Comparison of ENCODE assay signal across 10 cellular contexts in the genomic region with DNA sequence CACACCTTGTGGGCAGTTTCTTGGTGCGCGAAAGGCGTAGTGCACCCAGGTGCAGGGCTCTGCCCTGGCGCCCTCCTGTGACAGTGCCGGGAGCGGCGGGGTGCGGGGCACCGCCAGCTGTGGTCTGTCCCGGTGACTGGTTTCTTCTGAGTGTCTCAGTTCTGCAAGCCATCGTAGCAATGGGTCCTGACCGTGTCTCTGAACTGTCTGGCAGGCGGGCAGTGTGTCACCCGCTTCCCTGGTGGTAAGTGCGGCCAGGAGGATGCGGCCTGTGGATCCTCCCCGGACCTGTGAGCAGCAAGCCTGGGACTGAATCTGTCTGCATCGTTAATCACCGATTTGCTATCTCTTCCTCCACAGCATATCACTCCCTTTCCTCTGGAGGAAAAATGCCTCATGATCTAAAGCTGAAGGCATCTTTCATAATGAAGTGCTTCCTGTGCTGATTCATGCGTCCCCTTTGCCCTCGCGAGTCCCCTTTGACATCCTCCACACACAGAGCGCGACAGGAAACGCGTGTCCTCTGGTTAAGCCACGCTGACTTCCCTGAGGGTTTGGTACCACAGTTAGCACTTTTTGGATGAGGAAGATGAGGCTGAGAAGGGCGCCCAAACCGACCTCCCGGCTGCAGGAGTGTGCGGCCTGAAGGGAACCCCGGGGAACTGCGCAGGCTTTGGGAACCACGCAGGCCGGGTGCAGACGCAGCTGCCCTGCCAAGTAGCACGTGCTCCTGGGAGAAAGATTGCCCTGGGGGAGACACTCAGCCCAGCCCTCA.
DNase-seq lines count a peak whose midpoint lies in the region; ATAC-seq, FAIRE-seq and TF ChIP-seq lines count a peak whose summit lies in the region.
"Had no signal": no experiment of that assay in that cellular context is flagged by ENCODE, and none has a peak within 500 bp of the region (broad histone marks: within the 10 kb centered on the region; RNA-seq: fewer than 3 reads in every experiment).

No MANE protein-coding gene starts in this region.

- H3K4me1 Mint-ChIP-seq in activated naive CD4-positive, alpha-beta T cell treated with anti-CD3 and anti-CD28 coated beads for 36 hours (ENCODE audit: low read depth) = peaks cover 5% of the 10 kb centered on the region
- peaks cover 17% of the 10 kb centered on the region for H3K4me1 Mint-ChIP-seq in stimulated activated naive CD8-positive, alpha-beta T cell treated with anti-CD3 and anti-CD28 coated beads, Interleukin-15, amount 100 ng/mL, for 72 hours
- peaks cover 1% of the 10 kb centered on the region for H3K4me1 Mint-ChIP-seq in progenitor cell of endocrine pancreas (ENCODE audit: low read depth)

- no peak overlapping the region for H2AFZ ChIP-seq in endothelial cell of umbilical vein (ENCODE audit: low read depth, low read length)

- no peaks in the 10 kb centered on the region for H3K9me3 ChIP-seq in endothelial cell of umbilical vein (replicated peaks; ENCODE audit: control insufficient read depth, insufficient read depth, low read length)
- H3K9me3 ChIP-seq: testis had no signal

- H3K9me3 Mint-ChIP-seq in activated naive CD4-positive, alpha-beta T cell treated with anti-CD3 and anti-CD28 coated beads for 36 hours = no peaks in the 10 kb centered on the region
- H3K9me3 Mint-ChIP-seq in stimulated activated naive CD8-positive, alpha-beta T cell treated with anti-CD3 and anti-CD28 coated beads, Interleukin-15, amount 100 ng/mL, for 72 hours = no peaks in the 10 kb centered on the region
- peaks cover 3% of the 10 kb centered on the region for H3K9me3 Mint-ChIP-seq in progenitor cell of endocrine pancreas (ENCODE audit: low read depth)

- H3K9ac ChIP-seq in endothelial cell of umbilical vein (replicated peaks; ENCODE audit: extremely low read depth, insufficient read depth, low read length) = no peak overlapping the region

- no peaks in the 10 kb centered on the region for H3K9me1 ChIP-seq in endothelial cell of umbilical vein (replicated peaks; ENCODE audit: control insufficient read depth, extremely low read depth, insufficient read depth, low read length)

- CTCF ChIA-PET in activated naive CD4-positive, alpha-beta T cell treated with anti-CD3 and anti-CD28 coated beads for 36 hours (lab: Charles Lee) = no interaction called here
- CTCF ChIA-PET in endothelial cell of umbilical vein (lab: Charles Lee) = no interaction called here

- H3K4me1 ChIP-seq in endothelial cell of umbilical vein (ENCODE audit: control insufficient read depth, extremely low read depth, insufficient read depth, low read length) = peaks cover 3% of the 10 kb centered on the region
- H3K4me1 ChIP-seq: Caco-2 had no signal

- no peak overlapping the region for H3K27ac ChIP-seq in endothelial cell of umbilical vein (ENCODE audit: insufficient read depth, low read depth, low read length)
- H3K27ac ChIP-seq: testis had no signal

- intact Hi-C loops in activated naive CD4-positive, alpha-beta T cell treated with anti-CD3 and anti-CD28 coated beads for 36 hours (cut with micrococcal nuclease) = loop anchor here (5.0 to 10.0 kb wide), 4 partner anchors 200 to 1188 kb away; no protein-coding TSS in a partner anchor
- intact Hi-C loops in endothelial cell of umbilical vein (cut with micrococcal nuclease) = loop anchor here (5.0 to 10.0 kb wide), 3 partner anchors 412 to 1600 kb away; no protein-coding TSS in a partner anchor

- H3K4me2 ChIP-seq in endothelial cell of umbilical vein (ENCODE audit: insufficient read depth, low read length) = no peak overlapping the region

- peak; percentile 54 for ATAC-seq in stimulated activated naive CD8-positive, alpha-beta T cell treated with anti-CD3 and anti-CD28 coated beads, Interleukin-15, amount 100 ng/mL, for 72 hours

- H3K36me3 Mint-ChIP-seq in activated naive CD4-positive, alpha-beta T cell treated with anti-CD3 and anti-CD28 coated beads for 36 hours (ENCODE audit: low read depth) = no peaks in the 10 kb centered on the region
- H3K36me3 Mint-ChIP-seq in progenitor cell of endocrine pancreas (ENCODE audit: insufficient read depth) = no peaks in the 10 kb centered on the region

- H3K27me3 Mint-ChIP-seq in activated naive CD4-positive, alpha-beta T cell treated with anti-CD3 and anti-CD28 coated beads for 36 hours (ENCODE audit: low read depth) = peaks cover 20% of the 10 kb centered on the region
- H3K27me3 Mint-ChIP-seq in stimulated activated naive CD8-positive, alpha-beta T cell treated with anti-CD3 and anti-CD28 coated beads, Interleukin-15, amount 100 ng/mL, for 72 hours = peaks cover 65% of the 10 kb centered on the region
- peaks cover 14% of the 10 kb centered on the region for H3K27me3 Mint-ChIP-seq in progenitor cell of endocrine pancreas

- H3K79me2 ChIP-seq in endothelial cell of umbilical vein (ENCODE audit: control insufficient read depth, insufficient read depth, low read length) = no peaks in the 10 kb centered on the region

- no peaks in the 10 kb centered on the region for H4K20me1 ChIP-seq in endothelial cell of umbilical vein (replicated peaks; ENCODE audit: control insufficient read depth, extremely low read depth, insufficient read depth, low read length)

- H3K36me3 ChIP-seq in endothelial cell of umbilical vein (ENCODE audit: control insufficient read depth in 2 of 2, extremely low read depth in 1 of 2, insufficient read depth in 2 of 2, low read length in 2 of 2) = no peaks in the 10 kb centered on the region

- POLR2A ChIA-PET in endothelial cell of umbilical vein (lab: Charles Lee) = no interaction called here

- H3K27me3 ChIP-seq in endothelial cell of umbilical vein (ENCODE audit: control insufficient read depth in 2 of 2, insufficient read depth in 2 of 2, low read length in 2 of 2) = no peaks in the 10 kb centered on the region
- H3K27me3 ChIP-seq: testis had no signal

- TF ChIP-seq POLR2A in endothelial cell of umbilical vein (IDR thresholded peaks at IDR 0.05; ENCODE audit: low read depth, low read length) = no peak

- H3K4me3 ChIP-seq in endothelial cell of umbilical vein (replicated peaks in 1 of 3; ENCODE audit: insufficient read depth in 1 of 3, low read depth in 1 of 3, low read length in 3 of 3) = no peak overlapping the region
- H3K4me3 ChIP-seq: testis had no signal

- BruUV-seq in endothelial cell of umbilical vein (replicated peaks; lab: Mats Ljungman, UMichigan) = no TSS peak

- no peak for TF ChIP-seq CTCF in endothelial cell of umbilical vein (IDR thresholded peaks at IDR 0.05; ENCODE audit: extremely low read depth in 1 of 2, insufficient read depth in 1 of 2, low read depth in 1 of 2, low read length in 2 of 2)
- no peak for TF ChIP-seq CTCF in GM13977 (IDR thresholded peaks at IDR 0.05; ENCODE audit: extremely low read depth, insufficient read depth, missing control alignments)
- no peak for TF ChIP-seq CTCF in progenitor cell of endocrine pancreas (IDR thresholded peaks at IDR 0.05; ENCODE audit: unreplicated experiment)

- in situ Hi-C loops in GM13977 (cut with MboI; ENCODE audit: low pct_unique_long_range_greater_than_20kb, low sequenced_read_pairs, unreplicated experiment) = loop anchor here (25.0 kb wide), 1 partner anchor 1128 kb away; no protein-coding TSS in a partner anchor

- dilution Hi-C loops in endothelial cell of umbilical vein (cut with MboI; ENCODE audit: extremely low pct_ligation_motif_present, low sequenced_read_pairs) = no loop called here

- no peak overlapping the region for H3K4me3 Mint-ChIP-seq in activated naive CD4-positive, alpha-beta T cell treated with anti-CD3 and anti-CD28 coated beads for 36 hours
- peak overlapping the region; percentile 36 to 38 for H3K4me3 Mint-ChIP-seq in stimulated activated naive CD8-positive, alpha-beta T cell treated with anti-CD3 and anti-CD28 coated beads, Interleukin-15, amount 100 ng/mL, for 72 hours
- no peak overlapping the region for H3K4me3 Mint-ChIP-seq in progenitor cell of endocrine pancreas (ENCODE audit: low read depth)

- FAIRE-seq in endothelial cell of umbilical vein (lab: Jason Lieb, UNC) = no peak

- no peak overlapping the region for H3K27ac Mint-ChIP-seq in activated naive CD4-positive, alpha-beta T cell treated with anti-CD3 and anti-CD28 coated beads for 36 hours
- H3K27ac Mint-ChIP-seq in stimulated activated naive CD8-positive, alpha-beta T cell treated with anti-CD3 and anti-CD28 coated beads, Interleukin-15, amount 100 ng/mL, for 72 hours = no peak overlapping the region
- H3K27ac Mint-ChIP-seq in progenitor cell of endocrine pancreas = no peak overlapping the region

- DNase-seq in activated naive CD4-positive, alpha-beta T cell treated with anti-CD3 and anti-CD28 coated beads for 36 hours = peak; percentile 41
- no peak for DNase-seq in activated naive CD4-positive, alpha-beta T cell treated with anti-CD3 and anti-CD28 coated beads, Interleukin-2, amount 50 U/mL, for 16 hours
- DNase-seq in Kasumi-1 (lab: John Stamatoyannopoulos, UW) (peak; percentile 79), endothelial cell of umbilical vein (ENCODE audit: low read depth, low spot score) (peak; percentile 6), GM13977 (ENCODE audit: low spot score) (no peak), progenitor cell of endocrine pancreas (ENCODE audit: low spot score, unreplicated experiment) (no peak)
- DNase-seq in stimulated activated naive CD8-positive, alpha-beta T cell treated with anti-CD3 and anti-CD28 coated beads, Interleukin-15, amount 100 ng/mL, for 72 hours = peak in 1 of 2 donors; percentile 22
- no peak for DNase-seq in effector CD8-positive, alpha-beta T cell (lab: John Stamatoyannopoulos, UW)
- DNase-seq: Caco-2, testis had no signal

TF ChIP-seq in endothelial cell of umbilical vein, 7 proteins besides CTCF, POLR2A, EP300 and RAD21:
- TF ChIP-seq EZH2 (IDR thresholded peaks at IDR 0.05; ENCODE audit: borderline replicate concordance, low read depth, low read length, severe bottlenecking) (no peak), FOS (IDR thresholded peaks at IDR 0.05; ENCODE audit: borderline replicate concordance, insufficient read depth, low read length) (peak; percentile 24), MYC (IDR thresholded peaks at IDR 0.05; ENCODE audit: low read depth, low read length) (no peak), GATA2 (IDR thresholded peaks at IDR 0.05; ENCODE audit: insufficient read depth, insufficient read length, low read depth, low read length) (peak; percentile 61), JUN (IDR thresholded peaks at IDR 0.05; ENCODE audit: borderline replicate concordance, insufficient read depth, insufficient read length, low read depth) (peak; percentile 4), POLR2AphosphoS5 (IDR thresholded peaks at IDR 0.05; ENCODE audit: insufficient read depth, low read depth, low read length) (no peak)
- TF ChIP-seq, protein P1, sequence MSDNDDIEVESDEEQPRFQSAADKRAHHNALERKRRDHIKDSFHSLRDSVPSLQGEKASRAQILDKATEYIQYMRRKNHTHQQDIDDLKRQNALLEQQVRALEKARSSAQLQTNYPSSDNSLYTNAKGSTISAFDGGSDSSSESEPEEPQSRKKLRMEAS (IDR thresholded peaks at IDR 0.05; ENCODE audit: insufficient read depth, insufficient read length) = no peak

Comparison
In these comparisons a context has a peak if more than half of its experiments do, and no peak if none do; other contexts are left out.
1. DNase-seq: peak in activated naive CD4-positive, alpha-beta T cell treated with anti-CD3 and anti-CD28 coated beads for 36 hours (single experiment), Kasumi-1 (2 of 2) and endothelial cell of umbilical vein (single experiment); none in activated naive CD4-positive, alpha-beta T cell treated with anti-CD3 and anti-CD28 coated beads, Interleukin-2, amount 50 U/mL, for 16 hours (single experiment), GM13977 (single experiment), effector CD8-positive, alpha-beta T cell (single experiment) and progenitor cell of endocrine pancreas (single experiment).
2. H3K4me3 Mint-ChIP-seq: peak in stimulated activated naive CD8-positive, alpha-beta T cell treated with anti-CD3 and anti-CD28 coated beads, Interleukin-15, amount 100 ng/mL, for 72 hours (2 of 2); none in activated naive CD4-positive, alpha-beta T cell treated with anti-CD3 and anti-CD28 coated beads for 36 hours (single experiment) and progenitor cell of endocrine pancreas (single experiment).